In the genomic region with DNA sequence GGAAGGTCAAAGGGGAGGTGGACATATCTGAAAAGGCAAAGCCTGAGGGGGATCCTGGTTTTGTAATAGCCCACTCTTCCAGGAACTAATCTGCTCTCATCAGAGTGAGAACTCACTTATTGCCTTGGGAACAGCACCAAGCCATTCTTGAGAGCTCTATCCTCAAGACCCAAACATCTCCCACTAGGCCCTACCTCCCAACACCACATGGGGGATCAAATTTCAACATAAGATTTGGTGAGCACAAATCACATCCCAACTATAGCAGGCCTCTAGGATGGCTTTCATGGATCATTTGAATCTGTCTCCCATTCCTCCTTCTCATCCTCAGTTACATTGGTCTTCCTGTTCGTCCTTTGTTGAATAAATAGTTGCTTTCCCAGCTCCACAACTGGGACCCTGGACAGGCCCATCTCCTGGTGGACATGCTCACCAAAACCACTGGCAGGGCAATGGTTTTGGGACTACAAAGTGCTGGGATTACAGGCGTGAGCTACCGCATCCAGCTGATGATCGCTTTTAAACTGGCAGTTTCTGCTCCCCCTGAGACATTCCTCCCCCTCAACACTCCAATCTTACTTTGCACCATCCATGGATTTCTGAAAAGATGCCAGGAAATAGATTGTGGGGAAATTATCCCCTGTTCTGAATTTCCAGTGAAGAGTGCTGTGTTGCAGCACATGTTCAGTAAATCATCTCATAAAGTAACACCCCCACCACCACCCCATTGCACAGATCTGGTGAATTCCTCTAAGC, we compare ENCODE assay signal across 15 cellular contexts. TPM values are rescaled to one million over a fixed set of nuclear protein-coding genes. Genes with fewer than 3 reads are reported as not detected.
DNase-seq lines count a peak whose midpoint lies in the region; ATAC-seq, FAIRE-seq and TF ChIP-seq lines count a peak whose summit lies in the region.
"Had no signal": no experiment of that assay in that cellular context is flagged by ENCODE, and none has a peak within 500 bp of the region (broad histone marks: within the 10 kb centered on the region; RNA-seq: fewer than 3 reads in every experiment).

No MANE protein-coding gene starts in this region.

- H3K27ac ChIP-seq in K562 (ENCODE audit: extremely low read depth, low read depth, low read length) (peak overlapping the region; percentile 14; the same call in 1 of the 3 replicates), muscle layer of colon (ENCODE audit: low read depth, low read length) (peak overlapping the region; percentile 16)
- H3K27ac ChIP-seq: HL-60 had no signal

- 84% methylated on average over 4 of the region's 4 CpGs for WGBS in K562 (ENCODE audit: insufficient coverage, low coverage, missing lambda C conversion rate)

- H3K9me3 Mint-ChIP-seq in HFFc6 = 0 out of 2 replicates have a peak, but pooled peaks cover 4% of the 10 kb centered on the region
- H3K9me3 Mint-ChIP-seq: activated CD4-positive, alpha-beta memory T cell treated with anti-CD3 and anti-CD28 coated beads, Interleukin-2, amount 10 ng/mL, durations not matched to agents 7 days and 5 days; activated naive CD4-positive, alpha-beta T cell treated with anti-CD3 and anti-CD28 coated beads for 36 hours; stimulated activated naive CD8-positive, alpha-beta T cell treated with anti-CD3 and anti-CD28 coated beads, Interleukin-15, amount 100 ng/mL, for 72 hours had no signal

- no TSS peak for BruUV-seq in K562 (replicated peaks; lab: Mats Ljungman, UMichigan)

- no peaks in the 10 kb centered on the region; the same call in 2 of the 3 replicates for H3K36me3 ChIP-seq in K562 (ENCODE audit: control insufficient read depth, insufficient read depth, low read length)
- H3K36me3 ChIP-seq in muscle layer of colon (ENCODE audit: insufficient read depth, low read length) = no peaks in the 10 kb centered on the region
- H3K36me3 ChIP-seq: MG63 had no signal

- no peaks in the 10 kb centered on the region for H3K9me1 ChIP-seq in K562 (ENCODE audit: control insufficient read depth, insufficient read depth, low read length)

- H3K9ac ChIP-seq in K562 (ENCODE audit: insufficient read depth in 1 of 2, low read depth in 2 of 2, low read length in 2 of 2) (no peak overlapping the region; a peak in 1 of 4 replicates), muscle layer of colon (ENCODE audit: low read length) (no peak overlapping the region)

- H3K4me3 ChIP-seq in K562 = no peak overlapping the region
- H3K4me3 ChIP-seq in muscle layer of colon (ENCODE audit: low read depth in 1 of 2, low read length in 2 of 2) = no peak overlapping the region
- H3K4me3 ChIP-seq: MG63 had no signal

- H3K4me1 Mint-ChIP-seq in HFFc6 (ENCODE audit: low read depth) = peaks cover 71% of the 10 kb centered on the region
- H3K4me1 Mint-ChIP-seq: activated CD4-positive, alpha-beta memory T cell treated with anti-CD3 and anti-CD28 coated beads, Interleukin-2, amount 10 ng/mL, durations not matched to agents 7 days and 5 days; stimulated activated naive CD8-positive, alpha-beta T cell treated with anti-CD3 and anti-CD28 coated beads, Interleukin-15, amount 100 ng/mL, for 72 hours had no signal

- TF ChIP-seq CTCF in HFFc6 (IDR thresholded peaks at IDR 0.05) = peak; percentile 23
- no peak for TF ChIP-seq CTCF in K562 (IDR thresholded peaks at IDR 0.05 in 2 of 3, conservative IDR thresholded peaks at IDR 0.05 in 1 of 3; ENCODE audit: insufficient read depth in 2 of 3, low read depth in 1 of 3, low read length in 3 of 3)
- TF ChIP-seq CTCF in GM20000 (IDR thresholded peaks at IDR 0.05; ENCODE audit: extremely low read depth, missing control alignments) = no peak

- no peak for ATAC-seq in K562
- ATAC-seq in HG02610 (IDR thresholded peaks at IDR 0.05; ENCODE audit: unreplicated experiment) = no peak

- H3K4me3 Mint-ChIP-seq in HFFc6 = peak overlapping the region; percentile 31
- H3K4me3 Mint-ChIP-seq: activated CD4-positive, alpha-beta memory T cell treated with anti-CD3 and anti-CD28 coated beads, Interleukin-2, amount 10 ng/mL, durations not matched to agents 7 days and 5 days; activated naive CD4-positive, alpha-beta T cell treated with anti-CD3 and anti-CD28 coated beads for 36 hours; stimulated activated naive CD8-positive, alpha-beta T cell treated with anti-CD3 and anti-CD28 coated beads, Interleukin-15, amount 100 ng/mL, for 72 hours had no signal

- POLR2A ChIA-PET in K562 (lab: Yijun Ruan, JAX) = interaction anchor here (0.6 to 1.7 kb wide), 5 partner anchors 9 to 1102 kb away, joined by 3 to 5 read pairs (median 4); no protein-coding TSS in a partner anchor

- peaks cover 15% of the 10 kb centered on the region for H3K36me3 Mint-ChIP-seq in HFFc6 (ENCODE audit: low read depth)

- H3K4me2 ChIP-seq in K562 (ENCODE audit: insufficient read depth, low read length) = no peak overlapping the region; the same call in 1 of the 2 replicates

- TF ChIP-seq POLR2A in K562 (conservative IDR thresholded peaks at IDR 0.05) = no peak

- H4K20me1 ChIP-seq in K562 (replicated peaks; ENCODE audit: control insufficient read depth, insufficient read depth, low read length) = no peaks in the 10 kb centered on the region

- H3K9me3 ChIP-seq in K562 (replicated peaks; ENCODE audit: control insufficient read depth, insufficient read depth, low read depth, low read length) = no peaks in the 10 kb centered on the region
- no peaks in the 10 kb centered on the region for H3K9me3 ChIP-seq in muscle layer of colon (ENCODE audit: low read length)

- H3K4me1 ChIP-seq in K562 (replicated peaks in 1 of 2; ENCODE audit: control insufficient read depth in 2 of 2, insufficient read depth in 2 of 2, low read length in 2 of 2) (peaks cover 14 to 43% of the 10 kb centered on the region in 2 experiments), muscle layer of colon (ENCODE audit: insufficient read depth, low read length) (peaks cover 44% of the 10 kb centered on the region)

- H3K27me3 Mint-ChIP-seq in HFFc6 (ENCODE audit: insufficient read depth) = peaks cover 3% of the 10 kb centered on the region

- in situ Hi-C loops in K562 (cut with MboI) = no loop called here

- CTCF ChIA-PET in K562 (lab: Yijun Ruan, JAX; ENCODE audit: low intra/inter-chr PET ratio) = no interaction called here

- peak overlapping the region; percentile 85 for H2AFZ ChIP-seq in K562 (ENCODE audit: low read depth, low read length)

- H3K27ac Mint-ChIP-seq in HFFc6 = peak overlapping the region; percentile 94
- H3K27ac Mint-ChIP-seq: activated CD4-positive, alpha-beta memory T cell treated with anti-CD3 and anti-CD28 coated beads, Interleukin-2, amount 10 ng/mL, durations not matched to agents 7 days and 5 days; activated naive CD4-positive, alpha-beta T cell treated with anti-CD3 and anti-CD28 coated beads for 36 hours; stimulated activated naive CD8-positive, alpha-beta T cell treated with anti-CD3 and anti-CD28 coated beads, Interleukin-15, amount 100 ng/mL, for 72 hours had no signal

- H3K27me3 ChIP-seq in K562 (ENCODE audit: control insufficient read depth in 2 of 2, insufficient read depth in 2 of 2, low read length in 2 of 2) = peaks cover 0 to 3% of the 10 kb centered on the region in 2 experiments; a peak in 2 of 5 replicates
- no peaks in the 10 kb centered on the region for H3K27me3 ChIP-seq in muscle layer of colon (ENCODE audit: control insufficient read depth in 1 of 2, insufficient read depth in 2 of 2, low read length in 2 of 2)
- H3K27me3 ChIP-seq: MG63 had no signal

- intact Hi-C loops in K562 (cut with micrococcal nuclease) = no loop called here

- H3K79me2 ChIP-seq in K562 (ENCODE audit: control insufficient read depth, insufficient read depth, low read length) = no peaks in the 10 kb centered on the region

- no peak for TF ChIP-seq RAD21 in K562 (CRISPR knock-in tag; conservative IDR thresholded peaks at IDR 0.05 in 1 of 2, IDR thresholded peaks at IDR 0.05 in 1 of 2)

- no peak for FAIRE-seq in K562 (lab: Jason Lieb, UNC)
- FAIRE-seq: colon had no signal

- DNase-seq in HFFc6 (peak; percentile 30), K562 (ENCODE audit: extremely low read depth in 1 of 4, low spot score in 3 of 4) (no peak), superior temporal gyrus (ENCODE audit: extremely low spot score) (peak; percentile 23), cerebellar cortex (ENCODE audit: low spot score) (no peak), GM20000 (ENCODE audit: low spot score) (no peak), SKM-1 (lab: John Stamatoyannopoulos, UW; ENCODE audit: unreplicated experiment) (no peak)
- DNase-seq: COR-L47 had no signal

- no peak for TF ChIP-seq EP300 in K562 (IDR thresholded peaks at IDR 0.05; ENCODE audit: low read length)

TF ChIP-seq in K562, 482 proteins besides CTCF, POLR2A, EP300 and RAD21 (continues in another document):
- TF ChIP-seq ZNF644 (tag; IDR thresholded peaks at IDR 0.05; ENCODE audit: low read depth) = 0 out of 2 replicates have a peak, but pooled peaks have one; percentile 24
- TF ChIP-seq ZNF507 (tag; conservative IDR thresholded peaks at IDR 0.05) = no peak

RNA-seq across cellular contexts. Expression of a gene that starts 42.6 kb away (rescaled TPM):
- 100 to 1,000 TPM; 379 to 441 (median 410) TPM for total RNA-seq in HFFc6 (2021; fragmentation: NEBNext Ultra II Directional; extraction: Animal tissue kit (Norgen Biotek cat#: 25700))
- total RNA-seq in K562 (2011; cell fraction: chromatin; rRNA removed; ENCODE audit: low replicate concordance) = 97.6 and 157 TPM in 2 replicates
- 127 and 128 TPM in 2 replicates for total RNA-seq in K562 (2011; cell fraction: nucleolus; rRNA removed)
- 152 and 201 TPM in 2 replicates for total RNA-seq in K562 (2011; cell fraction: nucleoplasm; rRNA removed)
- total RNA-seq in K562 (2014; rRNA removed) (78.6 and 82.9 TPM in 2 replicates), K562 (2014; rRNA removed; fragmentation: Illumina TruSeq; extraction: Trizol) (99.4 and 117 TPM in 2 replicates), K562 (2015; rRNA removed; fragmentation: Illumina TruSeq; extraction: Trizol) (95.8 and 100 TPM in 2 replicates), K562 (2021) (115 and 125 TPM in 2 replicates)
- polyA plus RNA-seq in K562 (2011; rRNA removed) (165 and 201 TPM in 2 replicates), K562 (2014; fragmentation: Illumina TruSeq; extraction: Trizol) (110 and 123 TPM in 2 replicates), K562 (2014; fragmentation: Nextera tagmentation; extraction: Ambion mirVana) (100 to 1,000 TPM; 217 to 237 TPM), K562 (2014; rRNA removed) (94.0 and 99.3 TPM in 2 replicates)
- polyA plus RNA-seq in K562 (2011; cell fraction: cytosol; rRNA removed) = 73.3 and 94.0 TPM in 2 replicates
- polyA plus RNA-seq in K562 (2011; cell fraction: nucleus; rRNA removed) = 44.7 and 52.8 TPM in 2 replicates
- polyA plus RNA-seq in K562 (2012) = 122 and 156 TPM in 2 replicates
- 227 and 238 TPM in 2 replicates for polyA minus RNA-seq in K562 (2011; rRNA and poly(A)+ RNA removed)
- 45.9 and 53.0 TPM in 2 replicates for polyA minus RNA-seq in K562 (2011; cell fraction: cytosol; rRNA and poly(A)+ RNA removed)
- 34.2 and 54.3 TPM in 2 replicates for polyA minus RNA-seq in K562 (2011; cell fraction: nucleus; rRNA and poly(A)+ RNA removed)

Comparison
In these comparisons a context has a peak if more than half of its experiments do, and no peak if none do; other contexts are left out.
1. DNase-seq: peak in HFFc6 (single experiment) and superior temporal gyrus (single experiment); none in K562 (0 of 4), cerebellar cortex (single experiment), GM20000 (single experiment) and SKM-1 (single experiment).